8 cellular contexts compared by ENCODE assay signal in genomic region chr16:81779540-81780320, GRCh38. TPM values are rescaled to one million over a fixed set of nuclear protein-coding genes. Genes with fewer than 3 reads are reported as not detected.
DNase-seq lines count a peak whose midpoint lies in the region; ATAC-seq and TF ChIP-seq lines count a peak whose summit lies in the region.

No MANE protein-coding gene starts in this region.

- no peak overlapping the region for H3K27ac Mint-ChIP-seq in GM23338

- H3K4me1 Mint-ChIP-seq in GM23338: peaks cover 18% of the 10 kb centered on the region

- H2AFZ ChIP-seq in GM23338: peak overlapping the region; percentile 96

- H3K27me3 ChIP-seq in DOHH2 (ENCODE audit: control insufficient read depth, low read length): no peaks in the 10 kb centered on the region
- H3K27me3 ChIP-seq in GM23338 (ENCODE audit: insufficient read depth): peaks cover 56% of the 10 kb centered on the region
- H3K27me3 ChIP-seq in dorsolateral prefrontal cortex: peaks cover 0 to 48% (median 21%) of the 10 kb centered on the region in 45 donors
- peaks cover 11 to 15% of the 10 kb centered on the region in 2 donors for H3K27me3 ChIP-seq in mucosa of rectum (ENCODE audit: control insufficient read depth in 2 of 2, insufficient read depth in 2 of 2, low read length in 2 of 2)

- intact Hi-C loops in dorsolateral prefrontal cortex (cut with DNase I): no loop called here

- no peaks in the 10 kb centered on the region; the same call in 2 of the 3 replicates for H3K36me3 Mint-ChIP-seq in GM23338 (ENCODE audit: low read depth)

- ATAC-seq in GM23338 (peak; percentile 24), GM21576 (IDR thresholded peaks at IDR 0.05; ENCODE audit: unreplicated experiment) (no peak)

- H4K20me1 ChIP-seq in DOHH2 (ENCODE audit: control insufficient read depth, insufficient read depth, low read depth, low read length): peaks cover 6% of the 10 kb centered on the region; the same call in 1 of the 2 replicates
- no peaks in the 10 kb centered on the region; the same call in 1 of the 2 replicates for H4K20me1 ChIP-seq in GM23338 (replicated peaks; ENCODE audit: insufficient read depth)

- peaks cover 81% of the 10 kb centered on the region for H3K4me1 ChIP-seq in DOHH2 (ENCODE audit: control insufficient read depth, low read length)
- H3K4me1 ChIP-seq in GM23338 (ENCODE audit: insufficient read depth): no peaks in the 10 kb centered on the region
- peaks cover 5 to 9% of the 10 kb centered on the region in 2 donors for H3K4me1 ChIP-seq in mucosa of rectum (ENCODE audit: control insufficient read depth in 2 of 2, insufficient read depth in 2 of 2, low read length in 2 of 2)

- peaks cover 40% of the 10 kb centered on the region for H3K27me3 Mint-ChIP-seq in GM23338 (ENCODE audit: insufficient read depth, low read depth, poor library complexity)

- peak overlapping the region; percentile 89 for H3K4me3 Mint-ChIP-seq in GM23338

- H3K36me3 ChIP-seq in DOHH2 (ENCODE audit: control insufficient read depth, low read length) (peaks cover 51% of the 10 kb centered on the region), GM23338 (ENCODE audit: insufficient read depth) (no peaks in the 10 kb centered on the region), mucosa of rectum (ENCODE audit: control insufficient read depth in 2 of 2, insufficient read depth in 2 of 2, low read length in 2 of 2) (no peaks in the 10 kb centered on the region)

- peaks cover 59% of the 10 kb centered on the region for H3K79me2 ChIP-seq in DOHH2 (ENCODE audit: control insufficient read depth, low read length)
- no peaks in the 10 kb centered on the region for H3K79me2 ChIP-seq in GM23338 (replicated peaks; ENCODE audit: insufficient read depth)

- DNase-seq in GM23338 (ENCODE audit: low spot score): peak; percentile 68
- DNase-seq in NCI-H69 (lab: John Stamatoyannopoulos, UW): peak; percentile 15
- no peak for DNase-seq in dorsolateral prefrontal cortex
- no peak for DNase-seq in HEK293T (ENCODE audit: extremely low spot score)
- DNase-seq in activated gamma-delta T cell treated with Interleukin-2 at 50 U/mL for 16 hours: no peak

- CTCF ChIA-PET in HEK293T (lab: Yijun Ruan, JAX): interaction anchor here (0.6 kb wide), 1 partner anchor 94 kb away, joined by 4 read pairs; no protein-coding TSS in a partner anchor

- no peaks in the 10 kb centered on the region; the same call in 2 of the 3 replicates for H3K9me3 Mint-ChIP-seq in GM23338

- H3K9me2 ChIP-seq in DOHH2 (replicated peaks; ENCODE audit: control insufficient read depth, low read length) (no peaks in the 10 kb centered on the region), GM23338 (ENCODE audit: insufficient read depth) (no peaks in the 10 kb centered on the region)

- H3F3A ChIP-seq in DOHH2 (ENCODE audit: control insufficient read depth, insufficient read depth): peaks cover 35% of the 10 kb centered on the region
- H3F3A ChIP-seq in GM23338 (replicated peaks; ENCODE audit: low read depth): no peaks in the 10 kb centered on the region

- H3K9ac ChIP-seq in mucosa of rectum (ENCODE audit: low read depth in 1 of 2, low read length in 2 of 2): peak overlapping the region; percentile 47 to 69

- H3K27ac ChIP-seq in DOHH2 (ENCODE audit: low read depth, low read length) (peak overlapping the region; percentile 85), GM23338 (ENCODE audit: low read depth) (no peak overlapping the region), dorsolateral prefrontal cortex (peak overlapping the region in 13 of 59 donors; percentile 13 to 71 (median 42)), mucosa of rectum (ENCODE audit: low read depth in 2 of 2, low read length in 2 of 2) (peak overlapping the region; percentile 12 to 75)

- POLR2A ChIA-PET in HEK293T (lab: Yijun Ruan, JAX): no interaction called here

- peak overlapping the region; percentile 95 for H3K4me3 ChIP-seq in DOHH2 (ENCODE audit: low read length)
- H3K4me3 ChIP-seq in GM23338: peak overlapping the region; percentile 75
- peak overlapping the region in 57 of 59 donors; percentile 10 to 67 (median 48) for H3K4me3 ChIP-seq in dorsolateral prefrontal cortex
- peak overlapping the region; percentile 65 to 76 for H3K4me3 ChIP-seq in mucosa of rectum (ENCODE audit: low read length in 2 of 2)

- TF ChIP-seq CTCF in DOHH2 (IDR thresholded peaks at IDR 0.05; ENCODE audit: low read depth, low read length, poor library complexity, severe bottlenecking): no peak
- no peak for TF ChIP-seq CTCF in GM23338 (conservative IDR thresholded peaks at IDR 0.05; ENCODE audit: low read depth in 2 of 2)
- no peak for TF ChIP-seq CTCF in dorsolateral prefrontal cortex (IDR thresholded peaks at IDR 0.05 in 54 of 56, conservative IDR thresholded peaks at IDR 0.05 in 2 of 56; ENCODE audit: low read depth in 1 of 56, partially characterized antibody in 56 of 56)

- H3K9me3 ChIP-seq in DOHH2 (ENCODE audit: control insufficient read depth, insufficient read depth, low read length) (no peaks in the 10 kb centered on the region), mucosa of rectum (ENCODE audit: control insufficient read depth in 2 of 2, low read length in 2 of 2) (no peaks in the 10 kb centered on the region)

- peak overlapping the region; percentile 80 for H3K4me2 ChIP-seq in DOHH2 (ENCODE audit: low read length)
- H3K4me2 ChIP-seq in GM23338: peak overlapping the region; percentile 90

TF ChIP-seq in HEK293T, 16 proteins besides CTCF, POLR2A, EP300 and RAD21:
- TF ChIP-seq CTBP1 (IDR thresholded peaks at IDR 0.05; ENCODE audit: borderline replicate concordance) (no peak), HDGF (IDR thresholded peaks at IDR 0.05; ENCODE audit: borderline replicate concordance) (no peak), SUZ12 (IDR thresholded peaks at IDR 0.05) (no peak), ZNF384 (IDR thresholded peaks at IDR 0.05) (no peak), SP1 (IDR thresholded peaks at IDR 0.05) (no peak), L3MBTL2 (conservative IDR thresholded peaks at IDR 0.05) (no peak), LEF1 (IDR thresholded peaks at IDR 0.05; ENCODE audit: borderline replicate concordance) (no peak), ARNT (IDR thresholded peaks at IDR 0.05) (no peak), ELF4 (IDR thresholded peaks at IDR 0.05) (no peak), TARDBP (IDR thresholded peaks at IDR 0.05) (no peak), FOXK2 (IDR thresholded peaks at IDR 0.05) (no peak), BHLHE40 (IDR thresholded peaks at IDR 0.05; ENCODE audit: borderline replicate concordance) (no peak), NFRKB (IDR thresholded peaks at IDR 0.05) (no peak), FOXM1 (IDR thresholded peaks at IDR 0.05; ENCODE audit: borderline replicate concordance) (no peak), FOXA1 (IDR thresholded peaks at IDR 0.05) (no peak)
- TF ChIP-seq, protein P1, sequence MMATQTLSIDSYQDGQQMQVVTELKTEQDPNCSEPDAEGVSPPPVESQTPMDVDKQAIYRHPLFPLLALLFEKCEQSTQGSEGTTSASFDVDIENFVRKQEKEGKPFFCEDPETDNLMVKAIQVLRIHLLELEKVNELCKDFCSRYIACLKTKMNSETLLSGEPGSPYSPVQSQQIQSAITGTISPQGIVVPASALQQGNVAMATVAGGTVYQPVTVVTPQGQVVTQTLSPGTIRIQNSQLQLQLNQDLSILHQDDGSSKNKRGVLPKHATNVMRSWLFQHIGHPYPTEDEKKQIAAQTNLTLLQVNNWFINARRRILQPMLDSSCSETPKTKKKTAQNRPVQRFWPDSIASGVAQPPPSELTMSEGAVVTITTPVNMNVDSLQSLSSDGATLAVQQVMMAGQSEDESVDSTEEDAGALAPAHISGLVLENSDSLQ (IDR thresholded peaks at IDR 0.05): no peak

RNA-seq across cellular contexts. Expression of gene PLCG2, which starts 0.6 kb away (rescaled TPM):
- total RNA-seq in GM23338 (2014; rRNA removed; shearing (Covaris generic)): 3.6 and 5.9 TPM in 2 replicates
- polyA plus RNA-seq in GM23338 (2016; fragmentation: Nextera tagmentation; extraction: Ambion mirVana): 1.4 and 2.4 TPM in 2 replicates
- 10 to 100 TPM in 65 of 120 experiments, 1 to 10 TPM in 55; 3.2 to 24.2 (median 10.4) TPM for total RNA-seq in dorsolateral prefrontal cortex

Comparison
In these comparisons a context has a peak if more than half of its experiments do, and no peak if none do; other contexts are left out.
1. DNase-seq: peak in GM23338 (single experiment) and NCI-H69 (single experiment); none in dorsolateral prefrontal cortex (0 of 10), HEK293T (single experiment) and activated gamma-delta T cell treated with Interleukin-2 at 50 U/mL for 16 hours (single experiment).
2. Peak in every context shown above with its lines, with median percentiles within 50 percentile points of each other: H3K4me3 ChIP-seq.